In the genomic region with DNA sequence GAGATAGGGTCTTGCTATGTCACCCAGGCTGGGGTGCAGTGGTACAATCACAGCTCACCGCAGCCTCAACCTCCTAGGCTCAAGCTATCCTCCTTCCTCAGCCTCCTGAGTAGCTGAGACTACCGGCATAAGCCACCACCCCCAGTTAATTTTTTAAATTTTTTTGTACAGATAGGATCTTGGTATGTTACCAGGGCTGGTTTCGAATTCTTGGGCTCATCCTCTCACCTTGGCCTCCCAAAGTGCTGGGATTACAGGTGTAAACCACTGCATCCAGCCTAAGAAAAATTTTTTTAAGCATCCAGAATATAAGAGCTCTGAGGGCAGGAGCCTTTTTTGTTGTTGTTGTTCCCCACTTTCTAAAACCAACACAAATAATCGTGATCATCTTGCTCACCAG, we compare ENCODE assay signal across 6 cellular contexts. TPM values are rescaled to one million over a fixed set of nuclear protein-coding genes. Genes with fewer than 3 reads are reported as not detected.
"Had no signal": no experiment of that assay in that cellular context is flagged by ENCODE, and none has a peak within 500 bp of the region (broad histone marks: within the 10 kb centered on the region; RNA-seq: fewer than 3 reads in every experiment).

No MANE protein-coding gene starts in this region.

- H3K4me1 Mint-ChIP-seq: IgD-negative memory B cell had no signal

- H3K4me3 ChIP-seq: K562 had no signal

- H3K9me3 Mint-ChIP-seq: IgD-negative memory B cell had no signal

- H3K4me3 Mint-ChIP-seq: IgD-negative memory B cell had no signal

- H3K27me3 Mint-ChIP-seq: IgD-negative memory B cell had no signal

- H3K27ac ChIP-seq: HL-60 had no signal

- ATAC-seq: HepG2, K562 had no signal

- H3K27ac Mint-ChIP-seq: IgD-negative memory B cell had no signal

- DNase-seq: IMR-90, KBM-7 had no signal

RNA-seq across cellular contexts. Expression of gene MAP6D1, which starts 14.4 kb away (rescaled TPM):
- polyA plus RNA-seq: IgD-negative memory B cell had no signal
